In the genomic region with DNA sequence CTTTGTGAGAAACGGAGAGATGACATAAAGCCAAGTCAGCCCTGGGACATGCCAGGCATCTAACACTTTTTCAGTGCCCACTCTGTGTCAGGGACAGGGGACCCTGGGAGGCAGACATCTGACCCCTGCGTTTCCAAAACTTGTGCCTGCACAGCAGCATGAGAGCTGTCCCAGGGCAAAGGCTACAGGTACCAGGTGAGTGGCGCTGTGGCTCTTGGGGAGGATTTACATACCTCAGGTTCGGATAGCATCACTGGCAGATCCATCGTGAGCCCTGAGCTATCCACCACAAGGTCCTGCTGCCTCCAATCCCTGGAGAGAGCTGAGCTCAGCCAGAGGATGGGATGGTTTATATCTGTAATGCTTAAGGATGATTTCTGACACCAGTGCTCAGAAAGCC, we compare ENCODE assay signal across 10 cellular contexts. TPM values are rescaled to one million over a fixed set of nuclear protein-coding genes. Genes with fewer than 3 reads are reported as not detected.
"Had no signal": no experiment of that assay in that cellular context is flagged by ENCODE, and none has a peak within 500 bp of the region (broad histone marks: within the 10 kb centered on the region; RNA-seq: fewer than 3 reads in every experiment).

No MANE protein-coding gene starts in this region.

- DNase-seq: GM23248, GOT3, H7, H9, HFFc6 had no signal

- H3K4me3 Mint-ChIP-seq: GM23338, H9, HFFc6 had no signal

- ATAC-seq: GM23338, HCT116 had no signal

- H3K27ac Mint-ChIP-seq: GM23338, HFFc6 had no signal

- H3K4me1 ChIP-seq: HAP-1 had no signal

- H3K36me3 ChIP-seq: HAP-1 had no signal

- H3K4me3 ChIP-seq: GM23248, GM23338, HAP-1 had no signal

- FAIRE-seq: H1, H54 had no signal

- H3K27ac ChIP-seq: GM23248 had no signal

- H3K9me3 Mint-ChIP-seq: GM23338, H9, HFFc6 had no signal

- H3K9me3 ChIP-seq: HAP-1 had no signal

RNA-seq across cellular contexts. Expression of a gene that starts 52.4 kb away (rescaled TPM):
- total RNA-seq: GM23248, HFFc6 had no signal
